8 cellular contexts compared by ENCODE assay signal in the genomic region with DNA sequence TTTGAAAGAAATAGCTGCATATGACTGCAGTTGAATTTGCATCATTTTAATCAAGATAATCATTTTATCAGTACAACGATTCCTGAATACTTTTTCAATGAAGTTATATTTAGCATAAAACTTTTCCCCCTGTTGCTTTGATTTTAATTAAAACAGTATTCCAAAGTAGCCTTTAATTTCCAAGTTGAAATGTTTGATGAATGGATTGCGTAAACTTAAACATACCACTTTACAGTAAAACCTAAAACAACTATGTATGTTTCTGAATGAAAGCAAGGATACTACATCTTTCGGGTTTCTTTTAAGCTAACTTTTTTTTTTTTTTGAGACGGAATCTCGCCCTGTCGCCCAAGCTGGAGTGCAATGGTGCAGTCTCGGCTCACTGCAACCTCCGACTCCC. TPM values are rescaled to one million over a fixed set of nuclear protein-coding genes. Genes with fewer than 3 reads are reported as not detected.
DNase-seq lines count a peak whose midpoint lies in the region; ATAC-seq, FAIRE-seq and TF ChIP-seq lines count a peak whose summit lies in the region.

No MANE protein-coding gene starts in this region.

- H3K27ac ChIP-seq in keratinocyte (ENCODE audit: control insufficient read depth, insufficient read depth, low read length) (no peak overlapping the region), suprapubic skin (peak overlapping the region; percentile 92)

- peak overlapping the region; percentile 82 for H3K9ac ChIP-seq in keratinocyte (ENCODE audit: control insufficient read depth, extremely low read depth, insufficient read depth, low read length)

- H3K27me3 Mint-ChIP-seq in activated CD4-positive, alpha-beta T cell treated with anti-CD3 and anti-CD28 coated beads for 36 hours: no peaks in the 10 kb centered on the region
- no peaks in the 10 kb centered on the region for H3K27me3 Mint-ChIP-seq in activated naive CD8-positive, alpha-beta T cell treated with anti-CD3 and anti-CD28 coated beads for 36 hours

- no peaks in the 10 kb centered on the region for H4K20me1 ChIP-seq in keratinocyte (ENCODE audit: control insufficient read depth, extremely low read depth, insufficient read depth, low read length)

- no peaks in the 10 kb centered on the region for H3K9me3 Mint-ChIP-seq in activated CD4-positive, alpha-beta T cell treated with anti-CD3 and anti-CD28 coated beads for 36 hours (ENCODE audit: low read depth)
- H3K9me3 Mint-ChIP-seq in activated naive CD8-positive, alpha-beta T cell treated with anti-CD3 and anti-CD28 coated beads for 36 hours: no peaks in the 10 kb centered on the region

- H3K36me3 ChIP-seq in keratinocyte (ENCODE audit: control insufficient read depth in 2 of 2, extremely low read depth in 1 of 2, insufficient read depth in 2 of 2, low read length in 2 of 2): no peaks in the 10 kb centered on the region
- no peaks in the 10 kb centered on the region for H3K36me3 ChIP-seq in suprapubic skin

- H3K79me2 ChIP-seq in keratinocyte (ENCODE audit: control insufficient read depth, insufficient read depth, low read length): peaks cover 4% of the 10 kb centered on the region

- TF ChIP-seq POLR2A in suprapubic skin (IDR thresholded peaks at IDR 0.05): no peak

- dilution Hi-C loops in keratinocyte (cut with MboI; ENCODE audit: extremely low pct_ligation_motif_present, low sequenced_read_pairs): no loop called here

- no peak for FAIRE-seq in keratinocyte (lab: Jason Lieb, UNC)

- TF ChIP-seq EP300 in suprapubic skin (IDR thresholded peaks at IDR 0.05): no peak

- H3K4me2 ChIP-seq in keratinocyte (ENCODE audit: control insufficient read depth, extremely low read depth, insufficient read depth, low read depth, low read length): peak overlapping the region; percentile 92

- H3K4me1 Mint-ChIP-seq in activated CD4-positive, alpha-beta T cell treated with anti-CD3 and anti-CD28 coated beads for 36 hours: peaks cover 26% of the 10 kb centered on the region
- H3K4me1 Mint-ChIP-seq in activated naive CD8-positive, alpha-beta T cell treated with anti-CD3 and anti-CD28 coated beads for 36 hours: peaks cover 27% of the 10 kb centered on the region

- H3K36me3 Mint-ChIP-seq in activated CD4-positive, alpha-beta T cell treated with anti-CD3 and anti-CD28 coated beads for 36 hours (ENCODE audit: low read depth): peaks cover 5% of the 10 kb centered on the region
- peaks cover 3% of the 10 kb centered on the region for H3K36me3 Mint-ChIP-seq in activated naive CD8-positive, alpha-beta T cell treated with anti-CD3 and anti-CD28 coated beads for 36 hours

- 73% methylated on average over 8 of the region's 8 CpGs for WGBS in suprapubic skin

- H2AFZ ChIP-seq in keratinocyte (ENCODE audit: control insufficient read depth, low read length): no peak overlapping the region

- CTCF ChIA-PET in activated CD4-positive, alpha-beta T cell treated with anti-CD3 and anti-CD28 coated beads for 36 hours (lab: Charles Lee): interaction anchor here (0.7 to 4.0 kb wide), 5 partner anchors 10 to 29 kb away, joined by 3 to 16 read pairs (median 3); partner anchors contain the start of gene DPY30

- POLR2A ChIA-PET in activated CD4-positive, alpha-beta T cell treated with anti-CD3 and anti-CD28 coated beads for 36 hours (lab: Charles Lee): interaction anchor here (0.6 kb wide), 1 partner anchor 425 kb away, joined by 8 read pairs; no protein-coding TSS in a partner anchor

- H3K4me3 ChIP-seq in keratinocyte (ENCODE audit: control insufficient read depth in 2 of 3, extremely low read depth in 1 of 3, insufficient read depth in 2 of 3, low read depth in 1 of 3, low read length in 3 of 3) (peak overlapping the region; percentile 79 to 94 (median 93)), suprapubic skin (peak overlapping the region; percentile 92)

- H3K4me3 Mint-ChIP-seq in activated CD4-positive, alpha-beta T cell treated with anti-CD3 and anti-CD28 coated beads for 36 hours: peak overlapping the region; percentile 97
- peak overlapping the region; percentile 94 for H3K4me3 Mint-ChIP-seq in activated naive CD8-positive, alpha-beta T cell treated with anti-CD3 and anti-CD28 coated beads for 36 hours

- no peak for DNase-seq in activated CD4-positive, alpha-beta T cell treated with anti-CD3 and anti-CD28 coated beads for 36 hours
- no peak for DNase-seq in activated CD4-positive, alpha-beta T cell treated with anti-CD3 and anti-CD28 coated beads for 1 hour
- DNase-seq in activated naive CD8-positive, alpha-beta T cell treated with anti-CD3 and anti-CD28 coated beads for 36 hours: no peak
- no peak for DNase-seq in keratinocyte (ENCODE audit: low read depth, low spot score)
- no peak for DNase-seq in suprapubic skin (ENCODE audit: low spot score in 2 of 2)
- no peak for DNase-seq in GDM1 (lab: John Stamatoyannopoulos, UW)
- DNase-seq in NCI-H2227 treated with DMSO at 0.1 percent for 48 hours (lab: John Stamatoyannopoulos, UW): no peak
- DNase-seq in NCI-H345 treated with DMSO at 0.1 percent for 48 hours (lab: John Stamatoyannopoulos, UW; ENCODE audit: unreplicated experiment): no peak

- peak overlapping the region; percentile 78 for H3K27ac Mint-ChIP-seq in activated CD4-positive, alpha-beta T cell treated with anti-CD3 and anti-CD28 coated beads for 36 hours
- H3K27ac Mint-ChIP-seq in activated naive CD8-positive, alpha-beta T cell treated with anti-CD3 and anti-CD28 coated beads for 36 hours: peak overlapping the region; percentile 90

- no peak for ATAC-seq in activated CD4-positive, alpha-beta T cell treated with anti-CD3 and anti-CD28 coated beads for 36 hours

- H3K9me1 ChIP-seq in keratinocyte (ENCODE audit: control insufficient read depth, extremely low read depth, insufficient read depth, low read length): no peaks in the 10 kb centered on the region

- no peak for TF ChIP-seq CTCF in keratinocyte (optimal IDR thresholded peaks at IDR 0.05 in 1 of 3, IDR thresholded peaks at IDR 0.05 in 1 of 3, conservative IDR thresholded peaks at IDR 0.05 in 1 of 3; ENCODE audit: extremely low read depth in 1 of 3, insufficient read depth in 2 of 3, low read length in 3 of 3)
- no peak for TF ChIP-seq CTCF in suprapubic skin (IDR thresholded peaks at IDR 0.05)

- H3K27me3 ChIP-seq in keratinocyte (ENCODE audit: control insufficient read depth, extremely low read depth, insufficient read depth, low read length): no peaks in the 10 kb centered on the region
- H3K27me3 ChIP-seq in suprapubic skin: no peaks in the 10 kb centered on the region

- H3K9me3 ChIP-seq in keratinocyte (ENCODE audit: control insufficient read depth, low read depth, low read length) (no peaks in the 10 kb centered on the region), suprapubic skin (no peaks in the 10 kb centered on the region)

- H3K4me1 ChIP-seq in keratinocyte (ENCODE audit: control insufficient read depth, extremely low read depth, insufficient read depth, low read length) (peaks cover 14% of the 10 kb centered on the region), suprapubic skin (peaks cover 27% of the 10 kb centered on the region)

- intact Hi-C loops in activated CD4-positive, alpha-beta T cell treated with anti-CD3 and anti-CD28 coated beads for 36 hours (cut with DNase I, micrococcal nuclease): loop anchor here in 1 of 2 experiments (5.0 kb wide), 1 partner anchor 1413 kb away; the partner anchor contains the start of gene RASGRP3

RNA-seq across cellular contexts. Expression of gene SPAST, which starts 1.4 kb away (rescaled TPM):
- 10 to 100 TPM; 16.8 to 19.5 TPM for total RNA-seq in activated CD4-positive, alpha-beta T cell treated with anti-CD3 and anti-CD28 coated beads for 36 hours
- total RNA-seq in activated naive CD8-positive, alpha-beta T cell treated with anti-CD3 and anti-CD28 coated beads for 36 hours: 10 to 100 TPM; 17.9 to 18.0 TPM
- polyA plus RNA-seq in keratinocyte: 5.8 to 9.5 TPM (median 7.3 TPM) in 3 replicates
- polyA plus RNA-seq in keratinocyte (2011; ENCODE audit: low read depth): 9.8 TPM
- 4.6 and 8.5 TPM in 2 replicates for polyA plus RNA-seq in keratinocyte (2011; cell fraction: cytosol; rRNA removed)
- 7.3 and 9.3 TPM in 2 replicates for polyA plus RNA-seq in keratinocyte (2011; cell fraction: nucleus; rRNA removed)
- polyA plus RNA-seq in keratinocyte (2012; ENCODE audit: low replicate concordance): 6.7 and 6.8 TPM in 2 replicates
- polyA minus RNA-seq in keratinocyte: 1.3 to 16.4 TPM (median 5.9 TPM) in 3 replicates
- 10.9 TPM for polyA minus RNA-seq in keratinocyte (2011; cell fraction: cytosol; rRNA and poly(A)+ RNA removed)
- 10.6 and 18.8 TPM in 2 replicates for polyA minus RNA-seq in keratinocyte (2011; cell fraction: nucleus; rRNA and poly(A)+ RNA removed)
- 10 to 100 TPM; 17.5 to 24.2 (median 20.1) TPM for total RNA-seq in suprapubic skin

RNA-seq across cellular contexts. Expression of gene DPY30, which starts 25.1 kb away (rescaled TPM):
- 10 to 100 TPM; 74.2 to 78.6 TPM for total RNA-seq in activated CD4-positive, alpha-beta T cell treated with anti-CD3 and anti-CD28 coated beads for 36 hours
- 10 to 100 TPM; 69.4 to 72.5 TPM for total RNA-seq in activated naive CD8-positive, alpha-beta T cell treated with anti-CD3 and anti-CD28 coated beads for 36 hours
- polyA plus RNA-seq in keratinocyte: 76.9 to 117 TPM (median 96.1 TPM) in 3 replicates
- 370 TPM for polyA plus RNA-seq in keratinocyte (2011; ENCODE audit: low read depth)
- 98.0 and 148 TPM in 2 replicates for polyA plus RNA-seq in keratinocyte (2011; cell fraction: cytosol; rRNA removed)
- 37.4 and 60.3 TPM in 2 replicates for polyA plus RNA-seq in keratinocyte (2011; cell fraction: nucleus; rRNA removed)
- polyA plus RNA-seq in keratinocyte (2012; ENCODE audit: low replicate concordance): 96.0 and 126 TPM in 2 replicates
- 6.9 to 32.1 TPM (median 21.6 TPM) in 3 replicates for polyA minus RNA-seq in keratinocyte
- 33.2 TPM for polyA minus RNA-seq in keratinocyte (2011; cell fraction: cytosol; rRNA and poly(A)+ RNA removed)
- polyA minus RNA-seq in keratinocyte (2011; cell fraction: nucleus; rRNA and poly(A)+ RNA removed): 6.5 and 10.3 TPM in 2 replicates
- 10 to 100 TPM; 44.1 to 59.2 (median 48.8) TPM for total RNA-seq in suprapubic skin

RNA-seq across cellular contexts. Expression of gene MEMO1, which starts 53.9 kb away (rescaled TPM):
- 10 to 100 TPM; 49.8 to 53.5 TPM for total RNA-seq in activated CD4-positive, alpha-beta T cell treated with anti-CD3 and anti-CD28 coated beads for 36 hours
- total RNA-seq in activated naive CD8-positive, alpha-beta T cell treated with anti-CD3 and anti-CD28 coated beads for 36 hours: 10 to 100 TPM; 62.2 to 62.8 TPM
- polyA plus RNA-seq in keratinocyte: 91.8 to 125 TPM (median 99.0 TPM) in 3 replicates
- 26.0 TPM for polyA plus RNA-seq in keratinocyte (2011; ENCODE audit: low read depth)
- 74.3 and 117 TPM in 2 replicates for polyA plus RNA-seq in keratinocyte (2011; cell fraction: cytosol; rRNA removed)
- 58.5 and 62.5 TPM in 2 replicates for polyA plus RNA-seq in keratinocyte (2011; cell fraction: nucleus; rRNA removed)
- 45.5 and 71.4 TPM in 2 replicates for polyA plus RNA-seq in keratinocyte (2012; ENCODE audit: low replicate concordance)
- polyA minus RNA-seq in keratinocyte: 23.4 to 83.0 TPM (median 80.7 TPM) in 3 replicates
- 45.8 TPM for polyA minus RNA-seq in keratinocyte (2011; cell fraction: cytosol; rRNA and poly(A)+ RNA removed)
- 34.2 and 61.7 TPM in 2 replicates for polyA minus RNA-seq in keratinocyte (2011; cell fraction: nucleus; rRNA and poly(A)+ RNA removed)
- 10 to 100 TPM; 31.3 to 36.1 (median 33.2) TPM for total RNA-seq in suprapubic skin
